Comparison of ENCODE assay signal across 13 cellular contexts in genomic region chr1:197915217-197915616, GRCh38. TPM values are rescaled to one million over a fixed set of nuclear protein-coding genes. Genes with fewer than 3 reads are reported as not detected.
DNase-seq lines count a peak whose midpoint lies in the region; ATAC-seq, FAIRE-seq and TF ChIP-seq lines count a peak whose summit lies in the region.
"Had no signal": no experiment of that assay in that cellular context is flagged by ENCODE, and none has a peak within 500 bp of the region (broad histone marks: within the 10 kb centered on the region; RNA-seq: fewer than 3 reads in every experiment).

No MANE protein-coding gene starts in this region.

- H3K27ac ChIP-seq in astrocyte (ENCODE audit: low read depth, low read length): no peak overlapping the region
- no peak overlapping the region for H3K27ac ChIP-seq in naive thymus-derived CD4-positive, alpha-beta T cell (ENCODE audit: low read depth, low read length)
- H3K27ac ChIP-seq: brain microvascular endothelial cell had no signal

- no peak overlapping the region for H3K4me3 Mint-ChIP-seq in activated naive CD4-positive, alpha-beta T cell treated with anti-CD3 and anti-CD28 coated beads, Interleukin-2, amount 10 ng/mL, durations not matched to agents 7 days and 5 days
- H3K4me3 Mint-ChIP-seq in astrocyte (ENCODE audit: unreplicated experiment): no peak overlapping the region
- H3K4me3 Mint-ChIP-seq in stimulated activated effector memory CD8-positive, alpha-beta T cell treated with anti-CD3 and anti-CD28 coated beads, Interleukin-12 subunit alpha, Interleukin-12 subunit beta, amount 100 ng/mL, for 72 hours: peak overlapping the region; percentile 75
- H3K4me3 Mint-ChIP-seq in naive thymus-derived CD4-positive, alpha-beta T cell: peak overlapping the region in 5 of 10 donors; percentile 35 to 83 (median 68)
- H3K4me3 Mint-ChIP-seq: CD8-positive, alpha-beta T cell had no signal

- H3K9me3 ChIP-seq in astrocyte (ENCODE audit: insufficient read depth, low read depth, low read length): no peaks in the 10 kb centered on the region
- H3K9me3 ChIP-seq in naive thymus-derived CD4-positive, alpha-beta T cell (ENCODE audit: control insufficient read depth in 2 of 3, low read length in 3 of 3): no peaks in the 10 kb centered on the region

- H3K4me1 ChIP-seq in astrocyte (ENCODE audit: insufficient read depth, low read length): peaks cover 9% of the 10 kb centered on the region
- peaks cover 59 to 77% of the 10 kb centered on the region in 2 donors for H3K4me1 ChIP-seq in naive thymus-derived CD4-positive, alpha-beta T cell (ENCODE audit: control insufficient read depth in 2 of 2, insufficient read depth in 2 of 2, low read length in 2 of 2)

- DNase-seq in activated naive CD4-positive, alpha-beta T cell treated with anti-CD3 and anti-CD28 coated beads, Interleukin-2, amount 10 ng/mL, durations not matched to agents 7 days and 5 days: no peak
- DNase-seq in activated naive CD4-positive, alpha-beta T cell treated with anti-CD3 and anti-CD28 coated beads, Interleukin-2, amount 50 U/mL, for 72 hours (ENCODE audit: low spot score in 2 of 2): no peak
- DNase-seq in LNCaP clone FGC (ENCODE audit: low read depth): no peak
- DNase-seq in astrocyte (ENCODE audit: low read depth): no peak
- DNase-seq in stimulated activated effector memory CD8-positive, alpha-beta T cell treated with anti-CD3 and anti-CD28 coated beads, Interleukin-12 subunit alpha, Interleukin-12 subunit beta, amount 100 ng/mL, for 72 hours (ENCODE audit: low spot score in 2 of 2): no peak
- DNase-seq in naive thymus-derived CD4-positive, alpha-beta T cell: no peak
- no peak for DNase-seq in effector CD8-positive, alpha-beta T cell (lab: John Stamatoyannopoulos, UW)
- DNase-seq: CD8-positive, alpha-beta T cell had no signal

- POLR2A ChIA-PET in naive thymus-derived CD4-positive, alpha-beta T cell (lab: Charles Lee): interaction anchor here (1.0 kb wide), 1 partner anchor 12 kb away, joined by 3 read pairs; no protein-coding TSS in a partner anchor

- H3K9me3 Mint-ChIP-seq in activated naive CD4-positive, alpha-beta T cell treated with anti-CD3 and anti-CD28 coated beads, Interleukin-2, amount 10 ng/mL, durations not matched to agents 7 days and 5 days: no peaks in the 10 kb centered on the region
- no peaks in the 10 kb centered on the region for H3K9me3 Mint-ChIP-seq in activated naive CD4-positive, alpha-beta T cell treated with anti-CD3 and anti-CD28 coated beads, Interleukin-2, amount 50 U/mL, for 72 hours
- peaks cover 29% of the 10 kb centered on the region for H3K9me3 Mint-ChIP-seq in astrocyte (ENCODE audit: unreplicated experiment)
- no peaks in the 10 kb centered on the region for H3K9me3 Mint-ChIP-seq in stimulated activated effector memory CD8-positive, alpha-beta T cell treated with anti-CD3 and anti-CD28 coated beads, Interleukin-12 subunit alpha, Interleukin-12 subunit beta, amount 100 ng/mL, for 72 hours
- peaks cover 0 to 14% (median 0%) of the 10 kb centered on the region in 11 donors for H3K9me3 Mint-ChIP-seq in naive thymus-derived CD4-positive, alpha-beta T cell
- H3K9me3 Mint-ChIP-seq: CD8-positive, alpha-beta T cell; T-helper 2 cell treated with Interferon-gamma antibody and Interleukin-4, amounts not matched to agents 5 μg/mL and 100 μg/mL, for 36 hours had no signal

- TF ChIP-seq CTCF in LNCaP clone FGC (IDR thresholded peaks at IDR 0.05; ENCODE audit: control insufficient read depth, extremely low read depth, insufficient read depth) (no peak), astrocyte (IDR thresholded peaks at IDR 0.05; ENCODE audit: insufficient read depth, low read depth, low read length) (no peak)

- no peaks in the 10 kb centered on the region for H3K36me3 ChIP-seq in astrocyte (ENCODE audit: insufficient read depth, low read length)
- no peaks in the 10 kb centered on the region for H3K36me3 ChIP-seq in naive thymus-derived CD4-positive, alpha-beta T cell (ENCODE audit: control insufficient read depth in 2 of 3, insufficient read depth in 3 of 3, low read length in 3 of 3)
- H3K36me3 ChIP-seq: brain microvascular endothelial cell had no signal

- H3K4me3 ChIP-seq in LNCaP clone FGC (ENCODE audit: low read depth, low read length): peak overlapping the region; percentile 44
- H3K4me3 ChIP-seq in astrocyte (ENCODE audit: insufficient read depth, low read depth, low read length): no peak overlapping the region
- no peak overlapping the region for H3K4me3 ChIP-seq in naive thymus-derived CD4-positive, alpha-beta T cell (ENCODE audit: low read length)

- intact Hi-C loops in naive thymus-derived CD4-positive, alpha-beta T cell (cut with micrococcal nuclease): no loop called here

- H3K9ac ChIP-seq in astrocyte (ENCODE audit: low read length): no peak overlapping the region

- H2AFZ ChIP-seq in astrocyte (ENCODE audit: low read depth, low read length): no peak overlapping the region

- peaks cover 8% of the 10 kb centered on the region for H4K20me1 ChIP-seq in astrocyte (ENCODE audit: insufficient read depth, low read length)

- H3K4me1 Mint-ChIP-seq in activated naive CD4-positive, alpha-beta T cell treated with anti-CD3 and anti-CD28 coated beads, Interleukin-2, amount 10 ng/mL, durations not matched to agents 7 days and 5 days: peaks cover 84% of the 10 kb centered on the region
- H3K4me1 Mint-ChIP-seq in astrocyte (ENCODE audit: low read depth, unreplicated experiment): peaks cover 16% of the 10 kb centered on the region
- H3K4me1 Mint-ChIP-seq in stimulated activated effector memory CD8-positive, alpha-beta T cell treated with anti-CD3 and anti-CD28 coated beads, Interleukin-12 subunit alpha, Interleukin-12 subunit beta, amount 100 ng/mL, for 72 hours: peaks cover 91% of the 10 kb centered on the region
- H3K4me1 Mint-ChIP-seq in naive thymus-derived CD4-positive, alpha-beta T cell: peaks cover 57 to 91% (median 83%) of the 10 kb centered on the region in 7 donors

- peak overlapping the region; percentile 83 for H3K4me2 ChIP-seq in astrocyte (ENCODE audit: low read length)

- no peak for FAIRE-seq in astrocyte (lab: Jason Lieb, UNC)
- FAIRE-seq: GM12891 had no signal

- peaks cover 100% of the 10 kb centered on the region for H3K27me3 Mint-ChIP-seq in activated naive CD4-positive, alpha-beta T cell treated with anti-CD3 and anti-CD28 coated beads, Interleukin-2, amount 10 ng/mL, durations not matched to agents 7 days and 5 days
- peaks cover 88% of the 10 kb centered on the region for H3K27me3 Mint-ChIP-seq in astrocyte (ENCODE audit: low read depth, unreplicated experiment)
- H3K27me3 Mint-ChIP-seq in naive thymus-derived CD4-positive, alpha-beta T cell: peaks cover 90 to 98% (median 95%) of the 10 kb centered on the region in 5 donors

- H3K36me3 Mint-ChIP-seq in activated naive CD4-positive, alpha-beta T cell treated with anti-CD3 and anti-CD28 coated beads, Interleukin-2, amount 10 ng/mL, durations not matched to agents 7 days and 5 days: peaks cover 7% of the 10 kb centered on the region
- peaks cover 0 to 10% of the 10 kb centered on the region in 2 donors for H3K36me3 Mint-ChIP-seq in activated naive CD4-positive, alpha-beta T cell treated with anti-CD3 and anti-CD28 coated beads, Interleukin-2, amount 50 U/mL, for 72 hours
- peaks cover 7% of the 10 kb centered on the region for H3K36me3 Mint-ChIP-seq in astrocyte (ENCODE audit: low read depth, unreplicated experiment)
- peaks cover 11% of the 10 kb centered on the region for H3K36me3 Mint-ChIP-seq in stimulated activated effector memory CD8-positive, alpha-beta T cell treated with anti-CD3 and anti-CD28 coated beads, Interleukin-12 subunit alpha, Interleukin-12 subunit beta, amount 100 ng/mL, for 72 hours
- H3K36me3 Mint-ChIP-seq in naive thymus-derived CD4-positive, alpha-beta T cell: peaks cover 0 to 10% (median 0%) of the 10 kb centered on the region in 5 donors
- H3K36me3 Mint-ChIP-seq: CD8-positive, alpha-beta T cell had no signal

- no peaks in the 10 kb centered on the region for H3K79me2 ChIP-seq in astrocyte (ENCODE audit: insufficient read depth, low read length)

- CTCF ChIA-PET in activated naive CD4-positive, alpha-beta T cell treated with anti-CD3 and anti-CD28 coated beads, Interleukin-2, amount 10 ng/mL, durations not matched to agents 7 days and 5 days (lab: Charles Lee): interaction anchor here (0.6 to 3.9 kb wide), 5 partner anchors 10 to 735 kb away, joined by 3 to 20 read pairs (median 3); no protein-coding TSS in a partner anchor
- CTCF ChIA-PET in naive thymus-derived CD4-positive, alpha-beta T cell (lab: Charles Lee): interaction anchor here (0.6 to 2.5 kb wide), 3 partner anchors 9 to 146 kb away, joined by 4 to 7 read pairs (median 6); no protein-coding TSS in a partner anchor

- H3K27me3 ChIP-seq in astrocyte (ENCODE audit: insufficient read depth, low read length): peaks cover 99% of the 10 kb centered on the region
- H3K27me3 ChIP-seq in naive thymus-derived CD4-positive, alpha-beta T cell (ENCODE audit: control insufficient read depth in 2 of 2, insufficient read depth in 2 of 2, low read length in 2 of 2): peaks cover 63 to 81% of the 10 kb centered on the region in 2 donors

- peak overlapping the region; percentile 45 for H3K27ac Mint-ChIP-seq in activated naive CD4-positive, alpha-beta T cell treated with anti-CD3 and anti-CD28 coated beads, Interleukin-2, amount 10 ng/mL, durations not matched to agents 7 days and 5 days
- H3K27ac Mint-ChIP-seq in activated naive CD4-positive, alpha-beta T cell treated with anti-CD3 and anti-CD28 coated beads, Interleukin-2, amount 50 U/mL, for 72 hours: no peak overlapping the region
- H3K27ac Mint-ChIP-seq in astrocyte (ENCODE audit: unreplicated experiment): no peak overlapping the region
- no peak overlapping the region for H3K27ac Mint-ChIP-seq in stimulated activated effector memory CD8-positive, alpha-beta T cell treated with anti-CD3 and anti-CD28 coated beads, Interleukin-12 subunit alpha, Interleukin-12 subunit beta, amount 100 ng/mL, for 72 hours
- H3K27ac Mint-ChIP-seq in naive thymus-derived CD4-positive, alpha-beta T cell: no peak overlapping the region
- H3K27ac Mint-ChIP-seq: CD8-positive, alpha-beta T cell; T-helper 2 cell treated with Interferon-gamma antibody and Interleukin-4, amounts not matched to agents 5 μg/mL and 100 μg/mL, for 36 hours had no signal

- ATAC-seq in activated naive CD4-positive, alpha-beta T cell treated with anti-CD3 and anti-CD28 coated beads, Interleukin-2, amount 50 U/mL, for 72 hours: no peak
- no peak for ATAC-seq in stimulated activated effector memory CD8-positive, alpha-beta T cell treated with anti-CD3 and anti-CD28 coated beads, Interleukin-12 subunit alpha, Interleukin-12 subunit beta, amount 100 ng/mL, for 72 hours
- ATAC-seq in naive thymus-derived CD4-positive, alpha-beta T cell: no peak
- no peak for ATAC-seq in GM21381 (IDR thresholded peaks at IDR 0.05; ENCODE audit: unreplicated experiment)
- ATAC-seq: CD8-positive, alpha-beta T cell had no signal

RNA-seq across cellular contexts. Expression of gene LHX9, which starts 2.0 kb away (rescaled TPM):
- total RNA-seq in activated naive CD4-positive, alpha-beta T cell treated with anti-CD3 and anti-CD28 coated beads, Interleukin-2, amount 50 U/mL, for 72 hours: not detected
- not detected in 2 replicates for total RNA-seq in astrocyte
- total RNA-seq in naive thymus-derived CD4-positive, alpha-beta T cell: not detected
- polyA plus RNA-seq in naive thymus-derived CD4-positive, alpha-beta T cell: not detected
- total RNA-seq: CD8-positive, alpha-beta T cell; ureter had no signal

RNA-seq across cellular contexts. Expression of gene C1orf53, which starts 12.8 kb away (rescaled TPM):
- 1 to 10 TPM in 1 of 2 donors, not detected in 1; 1.9 TPM for total RNA-seq in activated naive CD4-positive, alpha-beta T cell treated with anti-CD3 and anti-CD28 coated beads, Interleukin-2, amount 50 U/mL, for 72 hours
- total RNA-seq in astrocyte: 6.8 and 7.9 TPM in 2 replicates
- total RNA-seq in naive thymus-derived CD4-positive, alpha-beta T cell: not detected
- 1 to 10 TPM in 1 of 2 donors, not detected in 1; 1.6 TPM for polyA plus RNA-seq in naive thymus-derived CD4-positive, alpha-beta T cell
- total RNA-seq: CD8-positive, alpha-beta T cell had no signal
